8 cellular contexts compared by ENCODE assay signal in genomic region chr6:109595998-109596397, GRCh38.
DNase-seq lines count a peak whose midpoint lies in the region; ATAC-seq and TF ChIP-seq lines count a peak whose summit lies in the region.

No MANE protein-coding gene starts in this region.

- no peak overlapping the region for H3K9ac ChIP-seq in OCI-LY3 (ENCODE audit: low read length)

- no peaks in the 10 kb centered on the region for H3K79me2 ChIP-seq in OCI-LY3 (ENCODE audit: low read length)

- in situ Hi-C loops in GM13976 (cut with MboI; ENCODE audit: low sequenced_read_pairs, unreplicated experiment): no loop called here

- no peak for ATAC-seq in GM18502 (IDR thresholded peaks at IDR 0.05; ENCODE audit: poor library complexity, unreplicated experiment)
- ATAC-seq in GM18519 (IDR thresholded peaks at IDR 0.05; ENCODE audit: low FRiP score, unreplicated experiment): no peak

- peak; percentile 35 for TF ChIP-seq CTCF in BE2C (IDR thresholded peaks at IDR 0.05; ENCODE audit: low read depth, low read length)
- TF ChIP-seq CTCF in GM13976 (IDR thresholded peaks at IDR 0.05; ENCODE audit: borderline replicate concordance, control extremely low read depth, extremely low read depth, insufficient read depth, missing control alignments): peak; percentile 31
- peak; percentile 35 for TF ChIP-seq CTCF in OCI-LY3 (IDR thresholded peaks at IDR 0.05; ENCODE audit: low read depth, low read length)
- peak; percentile 54 for TF ChIP-seq CTCF in fibroblast of pulmonary artery (IDR thresholded peaks at IDR 0.05; ENCODE audit: low read length, missing control alignments)

- H3K4me3 ChIP-seq in BE2C (ENCODE audit: low read depth, low read length): no peak overlapping the region
- no peak overlapping the region for H3K4me3 ChIP-seq in OCI-LY3 (ENCODE audit: low read length)
- H3K4me3 ChIP-seq in fibroblast of pulmonary artery (replicated peaks; ENCODE audit: low read depth, low read length): no peak overlapping the region

- no peak overlapping the region for H3K27ac ChIP-seq in OCI-LY3 (ENCODE audit: low read length)

- H3K36me3 ChIP-seq in BE2C (no peaks in the 10 kb centered on the region), OCI-LY3 (replicated peaks; ENCODE audit: low read depth, low read length) (no peaks in the 10 kb centered on the region)

- H3K9me3 ChIP-seq in BE2C: no peaks in the 10 kb centered on the region
- no peaks in the 10 kb centered on the region for H3K9me3 ChIP-seq in OCI-LY3 (ENCODE audit: insufficient read depth, low read length)

- H3K27me3 ChIP-seq in BE2C: no peaks in the 10 kb centered on the region
- no peaks in the 10 kb centered on the region for H3K27me3 ChIP-seq in OCI-LY3 (ENCODE audit: low read depth, low read length)

- H3K4me2 ChIP-seq in OCI-LY3 (ENCODE audit: low read length): no peak overlapping the region

- no peak overlapping the region for H2AFZ ChIP-seq in OCI-LY3 (ENCODE audit: low read depth, low read length)

- H3K4me1 ChIP-seq in BE2C (no peaks in the 10 kb centered on the region), OCI-LY3 (ENCODE audit: low read length) (no peaks in the 10 kb centered on the region)

- DNase-seq in BE2C (peak; percentile 7), GM13976 (ENCODE audit: low spot score) (peak; percentile 35), fibroblast of pulmonary artery (ENCODE audit: low read depth) (peak; percentile 47), D341Med (ENCODE audit: low spot score) (no peak)
- no peak for DNase-seq in activated effector memory CD4-positive, alpha-beta T cell treated with anti-CD3 and anti-CD28 coated beads, Interleukin-2, amount 50 U/mL, for 16 hours

- H4K20me1 ChIP-seq in OCI-LY3 (ENCODE audit: insufficient read depth, low read length): no peaks in the 10 kb centered on the region

Comparison
In these comparisons a context has a peak if more than half of its experiments do, and no peak if none do; other contexts are left out.
1. DNase-seq: peak in BE2C (single experiment), GM13976 (single experiment) and fibroblast of pulmonary artery (single experiment); none in activated effector memory CD4-positive, alpha-beta T cell treated with anti-CD3 and anti-CD28 coated beads, Interleukin-2, amount 50 U/mL, for 16 hours (single experiment) and D341Med (single experiment).
2. Peak in every context shown above with its lines, with median percentiles within 50 percentile points of each other: CTCF ChIP-seq.